ENCODE assay signal across 1 cellular context in the genomic region with DNA sequence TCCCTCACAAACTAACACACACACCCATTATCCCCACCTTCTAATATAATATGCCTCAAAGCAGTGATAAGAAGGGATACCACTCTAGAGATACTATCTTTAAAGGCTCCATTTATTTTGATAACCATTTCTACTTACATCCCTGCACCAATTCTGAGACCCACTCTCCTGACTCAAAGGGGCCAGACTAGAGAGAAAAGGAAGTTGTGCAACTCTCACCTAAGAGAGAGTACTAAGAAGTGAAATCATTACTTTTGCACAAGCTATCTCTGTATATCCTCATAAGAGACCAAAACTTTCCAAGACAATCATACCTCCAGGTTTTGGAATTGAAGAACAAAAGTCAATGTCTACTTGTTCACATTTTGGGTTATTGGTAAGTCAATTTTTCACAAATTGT.
A peak's percentile ranks its signal among the peaks of the same experiment; 100 is the strongest.
TF ChIP-seq lines count a peak whose summit lies in the region.

No MANE protein-coding gene starts in this region.

TF ChIP-seq in K562, 482 proteins besides CTCF, POLR2A, EP300 and RAD21 (continued from another document):
- TF ChIP-seq, protein P1, sequence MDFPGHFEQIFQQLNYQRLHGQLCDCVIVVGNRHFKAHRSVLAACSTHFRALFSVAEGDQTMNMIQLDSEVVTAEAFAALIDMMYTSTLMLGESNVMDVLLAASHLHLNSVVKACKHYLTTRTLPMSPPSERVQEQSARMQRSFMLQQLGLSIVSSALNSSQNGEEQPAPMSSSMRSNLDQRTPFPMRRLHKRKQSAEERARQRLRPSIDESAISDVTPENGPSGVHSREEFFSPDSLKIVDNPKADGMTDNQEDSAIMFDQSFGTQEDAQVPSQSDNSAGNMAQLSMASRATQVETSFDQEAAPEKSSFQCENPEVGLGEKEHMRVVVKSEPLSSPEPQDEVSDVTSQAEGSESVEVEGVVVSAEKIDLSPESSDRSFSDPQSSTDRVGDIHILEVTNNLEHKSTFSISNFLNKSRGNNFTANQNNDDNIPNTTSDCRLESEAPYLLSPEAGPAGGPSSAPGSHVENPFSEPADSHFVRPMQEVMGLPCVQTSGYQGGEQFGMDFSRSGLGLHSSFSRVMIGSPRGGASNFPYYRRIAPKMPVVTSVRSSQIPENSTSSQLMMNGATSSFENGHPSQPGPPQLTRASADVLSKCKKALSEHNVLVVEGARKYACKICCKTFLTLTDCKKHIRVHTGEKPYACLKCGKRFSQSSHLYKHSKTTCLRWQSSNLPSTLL (IDR thresholded peaks at IDR 0.05): no peak
- TF ChIP-seq SIRT6 (IDR thresholded peaks at IDR 0.05; ENCODE audit: low read depth, low read length) (no peak), CEBPG (CRISPR knock-in tag; IDR thresholded peaks at IDR 0.05) (no peak), CEBPG (tag; conservative IDR thresholded peaks at IDR 0.05 in 1 of 2, IDR thresholded peaks at IDR 0.05 in 1 of 2) (peak in 1 of 2 experiments; percentile 49; a peak in 2 of 4 replicates)
